11 cellular contexts compared by ENCODE assay signal in genomic region chr3:105793040-105793439, GRCh38.
DNase-seq lines count a peak whose midpoint lies in the region; ATAC-seq and TF ChIP-seq lines count a peak whose summit lies in the region.
"Had no signal": no experiment of that assay in that cellular context is flagged by ENCODE, and none has a peak within 500 bp of the region (broad histone marks: within the 10 kb centered on the region; RNA-seq: fewer than 3 reads in every experiment).

No MANE protein-coding gene starts in this region.

- H3K9me3 Mint-ChIP-seq in activated naive CD4-positive, alpha-beta T cell treated with anti-CD3 and anti-CD28 coated beads, Interleukin-2, amount 50 U/mL, for 72 hours = peaks cover 4% of the 10 kb centered on the region in 2 donors

- H3K9me3 ChIP-seq in mesodermal cell (ENCODE audit: control insufficient read depth, low read length) (no peaks in the 10 kb centered on the region), tibial nerve (peaks cover 0 to 7% (median 0%) of the 10 kb centered on the region in 4 donors)

- no peaks in the 10 kb centered on the region for H3K4me1 ChIP-seq in mesodermal cell (ENCODE audit: control insufficient read depth, insufficient read depth, low read length, poor library complexity, severe bottlenecking)
- H3K4me1 ChIP-seq in tibial nerve = peaks cover 2 to 56% (median 5%) of the 10 kb centered on the region in 4 donors
- H3K4me1 ChIP-seq: parathyroid adenoma had no signal

- H3K4me3 ChIP-seq in mesodermal cell (ENCODE audit: extremely low read depth, insufficient read depth, low read length, poor library complexity, severe bottlenecking) = no peak overlapping the region
- H3K4me3 ChIP-seq in tibial nerve = no peak overlapping the region

- no peaks in the 10 kb centered on the region for H3K27me3 ChIP-seq in tibial nerve

- peaks cover 22 to 50% of the 10 kb centered on the region in 2 donors for H3K36me3 Mint-ChIP-seq in activated naive CD4-positive, alpha-beta T cell treated with anti-CD3 and anti-CD28 coated beads, Interleukin-2, amount 50 U/mL, for 72 hours

- H3K36me3 ChIP-seq in mesodermal cell (ENCODE audit: control insufficient read depth, insufficient read depth, low read length) (no peaks in the 10 kb centered on the region), tibial nerve (no peaks in the 10 kb centered on the region)

- WGBS in mesodermal cell (ENCODE audit: insufficient coverage in 2 of 2), 2 experiments = 72 to 89% methylated on average over 1 to 2 of the region's 2 CpGs
- 80% methylated on average over 2 of the region's 2 CpGs for WGBS in tibial nerve, 2 donors

- H3K27ac ChIP-seq in mesodermal cell (ENCODE audit: low read depth, low read length, severe bottlenecking) = peak overlapping the region; percentile 7
- peak overlapping the region; percentile 52 to 83 (median 66) for H3K27ac ChIP-seq in tibial nerve
- H3K27ac ChIP-seq: parathyroid adenoma had no signal

- TF ChIP-seq EP300 in tibial nerve (IDR thresholded peaks at IDR 0.05) = no peak

- peak overlapping the region; percentile 37 to 73 for H3K27ac Mint-ChIP-seq in activated naive CD4-positive, alpha-beta T cell treated with anti-CD3 and anti-CD28 coated beads, Interleukin-2, amount 50 U/mL, for 72 hours
- H3K27ac Mint-ChIP-seq: activated naive CD4-positive, alpha-beta T cell treated with anti-CD3 and anti-CD28 coated beads for 36 hours had no signal

- ATAC-seq in activated naive CD4-positive, alpha-beta T cell treated with anti-CD3 and anti-CD28 coated beads, Interleukin-2, amount 50 U/mL, for 72 hours = no peak

- no peak for TF ChIP-seq CTCF in tibial nerve (IDR thresholded peaks at IDR 0.05)

- TF ChIP-seq POLR2A in tibial nerve (IDR thresholded peaks at IDR 0.05) = no peak

- DNase-seq in activated naive CD4-positive, alpha-beta T cell treated with anti-CD3 and anti-CD28 coated beads, Interleukin-2, amount 50 U/mL, for 72 hours (ENCODE audit: low spot score in 2 of 2) = no peak
- no peak for DNase-seq in activated naive CD4-positive, alpha-beta T cell treated with anti-CD3 and anti-CD28 coated beads, Interleukin-2, amount 50 U/mL, for 16 hours
- DNase-seq in astrocyte of the hippocampus (ENCODE audit: low read depth, low spot score) (peak; percentile 20), tibial nerve (ENCODE audit: low spot score in 2 of 2) (no peak), NOMO-1 (lab: John Stamatoyannopoulos, UW; ENCODE audit: unreplicated experiment in 2 of 2) (no peak), NCI-H1930 (lab: John Stamatoyannopoulos, UW) (no peak), epidermal melanocyte (ENCODE audit: insufficient read length, low spot score) (no peak)
- DNase-seq: activated naive CD4-positive, alpha-beta T cell treated with anti-CD3 and anti-CD28 coated beads for 36 hours; RPMI8226 had no signal
